In the genomic region with DNA sequence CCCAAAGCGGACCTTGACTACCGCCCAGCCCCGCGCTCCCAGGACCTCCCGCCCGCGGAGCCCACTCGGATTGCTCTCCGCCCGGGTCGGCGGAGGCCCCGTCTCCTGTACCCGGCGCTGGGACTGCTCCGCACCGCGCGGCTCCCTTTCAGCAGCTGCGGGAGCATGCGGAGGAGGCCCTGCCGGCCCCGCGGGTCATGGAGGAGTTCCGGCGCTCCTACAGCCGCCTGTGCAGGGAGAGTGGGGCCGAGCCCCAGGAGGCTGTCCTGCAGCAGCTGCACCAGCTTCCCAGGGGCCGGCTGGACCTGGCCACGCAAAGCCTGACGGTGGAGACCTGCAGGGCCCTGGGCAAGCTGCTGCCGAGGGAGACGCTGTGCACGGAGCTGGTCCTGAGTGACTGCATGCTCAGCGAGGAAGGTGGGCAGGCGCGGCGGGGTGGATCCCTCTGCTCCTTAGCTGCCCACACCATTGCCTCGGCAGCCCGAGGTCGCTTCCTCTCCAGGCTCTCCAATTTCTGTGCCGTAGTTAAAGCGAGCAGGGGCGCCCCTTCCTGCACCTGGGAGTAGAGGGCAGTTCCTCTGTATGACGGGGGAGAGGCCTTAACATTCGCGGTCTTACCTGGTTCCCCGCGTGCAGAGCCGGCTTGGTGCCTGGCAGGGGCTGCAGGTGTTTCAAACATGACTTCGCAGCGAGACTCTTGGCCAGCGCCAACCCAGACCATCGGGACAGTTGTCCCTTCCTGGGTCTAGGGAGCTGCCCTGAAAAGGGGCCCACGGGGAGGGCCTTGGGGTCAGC, we compare ENCODE assay signal across 7 cellular contexts. TPM values are rescaled to one million over a fixed set of nuclear protein-coding genes. Genes with fewer than 3 reads are reported as not detected.
A peak's percentile ranks its signal among the peaks of the same experiment; 100 is the strongest.
DNase-seq lines count a peak whose midpoint lies in the region; ATAC-seq and TF ChIP-seq lines count a peak whose summit lies in the region.

No MANE protein-coding gene starts in this region.

- H3K79me2 ChIP-seq in MM.1S (ENCODE audit: low read length): peaks cover 39% of the 10 kb centered on the region

- peak overlapping the region; percentile 87 for H2AFZ ChIP-seq in MM.1S (ENCODE audit: low read length)

- H3K36me3 ChIP-seq in MM.1S (replicated peaks; ENCODE audit: insufficient read depth, low read length) (no peaks in the 10 kb centered on the region), ascending aorta (peaks cover 0 to 4% of the 10 kb centered on the region in 2 donors), testis (ENCODE audit: low read depth, missing control alignments) (no peaks in the 10 kb centered on the region)

- peak; percentile 1 for ATAC-seq in GM21381 (IDR thresholded peaks at IDR 0.05; ENCODE audit: unreplicated experiment)

- intact Hi-C loops in ascending aorta (cut with DNase I) (loop anchor here (1.0 to 5.0 kb wide), 7 partner anchors 14 to 189 kb away; partner anchors contain the start of genes ARHGDIA, ASPSCR1, CCDC57 and DCXR), testis (cut with DNase I; ENCODE audit: low total_unique reads) (loop anchor here (5.0 kb wide), 1 partner anchor 61 kb away; the partner anchor contains the start of gene NOTUM)

- H3K4me3 ChIP-seq in MM.1S (ENCODE audit: low read length) (peak overlapping the region; percentile 94), ascending aorta (peak overlapping the region; percentile 89 to 94), testis (peak overlapping the region; percentile 54 to 68)

- DNase-seq in EL (peak; percentile 31), MM.1S (peak; percentile 35), ascending aorta (ENCODE audit: low spot score in 2 of 2) (no peak), kidney tubule cell (ENCODE audit: low spot score) (peak; percentile 36), testis (no peak)
- no peak for DNase-seq in effector CD4-positive, alpha-beta T cell

- H3K27ac ChIP-seq in MM.1S (ENCODE audit: low read length): no peak overlapping the region
- no peak overlapping the region for H3K27ac ChIP-seq in ascending aorta
- no peak overlapping the region for H3K27ac ChIP-seq in testis

- H3K4me2 ChIP-seq in MM.1S (ENCODE audit: low read depth, low read length): peak overlapping the region; percentile 76

- no peaks in the 10 kb centered on the region for H3K9me3 ChIP-seq in MM.1S (replicated peaks; ENCODE audit: insufficient read depth, low read length)
- H3K9me3 ChIP-seq in ascending aorta: no peaks in the 10 kb centered on the region
- no peaks in the 10 kb centered on the region for H3K9me3 ChIP-seq in testis

- H3K4me1 ChIP-seq in MM.1S (ENCODE audit: low read length) (peaks cover 9% of the 10 kb centered on the region), ascending aorta (peaks cover 12 to 20% of the 10 kb centered on the region in 2 donors), testis (peaks cover 19% of the 10 kb centered on the region)

- no peaks in the 10 kb centered on the region for H4K20me1 ChIP-seq in MM.1S (ENCODE audit: insufficient read depth, low read length)

- 8 to 11% methylated on average over 17 to 37 of the region's 55 CpGs for WGBS in testis, 2 donors

- no peak for TF ChIP-seq POLR2A in testis (IDR thresholded peaks at IDR 0.05)

- TF ChIP-seq CTCF in MM.1S (IDR thresholded peaks at IDR 0.05; ENCODE audit: low read length) (no peak), ascending aorta (IDR thresholded peaks at IDR 0.05) (no peak), testis (IDR thresholded peaks at IDR 0.05) (no peak)

- no peaks in the 10 kb centered on the region for H3K9me2 ChIP-seq in MM.1S (replicated peaks; ENCODE audit: insufficient read depth, low read length)

- no peaks in the 10 kb centered on the region for H3K27me3 ChIP-seq in MM.1S (replicated peaks; ENCODE audit: insufficient read depth, low read length)
- no peaks in the 10 kb centered on the region for H3K27me3 ChIP-seq in ascending aorta
- H3K27me3 ChIP-seq in testis: no peaks in the 10 kb centered on the region

- peak overlapping the region; percentile 72 for H3K9ac ChIP-seq in MM.1S (ENCODE audit: low read length)

- H3F3A ChIP-seq in MM.1S (ENCODE audit: insufficient read depth, low read length): peaks cover 13% of the 10 kb centered on the region

RNA-seq across cellular contexts. Expression of gene LRRC45, which starts 0.5 kb away (rescaled TPM):
- total RNA-seq in ascending aorta: 2.0 TPM
- 10 to 100 TPM; 10.7 to 12.8 TPM for total RNA-seq in testis
- 5.7 TPM for polyA plus RNA-seq in testis (ENCODE audit: insufficient read depth, low read depth, low replicate concordance)

RNA-seq across cellular contexts. Expression of gene CENPX, which starts 1.0 kb away (rescaled TPM):
- 41.3 TPM for total RNA-seq in ascending aorta
- total RNA-seq in testis: 10 to 100 TPM; 43.5 to 51.8 TPM
- polyA plus RNA-seq in testis (ENCODE audit: insufficient read depth, low read depth, low replicate concordance): 43.0 TPM

RNA-seq across cellular contexts. Expression of gene RAC3, which starts 7.8 kb away (rescaled TPM):
- not detected for total RNA-seq in ascending aorta
- total RNA-seq in testis: 100 to 1,000 TPM in 1 of 2 donors, 10 to 100 TPM in 1; 74.3 to 102 TPM
- polyA plus RNA-seq in testis (ENCODE audit: insufficient read depth, low read depth, low replicate concordance): 42.3 TPM

RNA-seq across cellular contexts. Expression of gene DCXR, which starts 13.9 kb away (rescaled TPM):
- total RNA-seq in ascending aorta (160 TPM), testis (100 to 1,000 TPM; 134 to 188 TPM)
- polyA plus RNA-seq in testis (ENCODE audit: insufficient read depth, low read depth, low replicate concordance): 109 TPM

RNA-seq across cellular contexts. Expression of gene RFNG, which starts 28.0 kb away (rescaled TPM):
- 73.7 TPM for total RNA-seq in ascending aorta
- total RNA-seq in testis: 100 to 1,000 TPM in 1 of 2 donors, 10 to 100 TPM in 1; 73.3 to 102 TPM
- 50.5 TPM for polyA plus RNA-seq in testis (ENCODE audit: insufficient read depth, low read depth, low replicate concordance)

Comparison
In these comparisons a context has a peak if more than half of its experiments do, and no peak if none do; other contexts are left out.
1. DNase-seq: peak in EL (single experiment), MM.1S (single experiment) and kidney tubule cell (single experiment); none in ascending aorta (0 of 2), testis (single experiment) and effector CD4-positive, alpha-beta T cell (single experiment).
2. RNA of gene RAC3, which starts 7.8 kb away (total RNA-seq): 74.3 to 102 TPM in testis; not detected in ascending aorta (single experiment); every median in the first group is over 10 times any median in the second.
3. Peak in every context shown above with its lines, with median percentiles within 50 percentile points of each other: H3K4me3 ChIP-seq.